In genomic region chr1:177103005-177103404, GRCh38 we compare ENCODE assay signal across 17 cellular contexts.
DNase-seq lines count a peak whose midpoint lies in the region; ATAC-seq, FAIRE-seq and TF ChIP-seq lines count a peak whose summit lies in the region.
"Had no signal": no experiment of that assay in that cellular context is flagged by ENCODE, and none has a peak within 500 bp of the region (broad histone marks: within the 10 kb centered on the region; RNA-seq: fewer than 3 reads in every experiment).

No MANE protein-coding gene starts in this region.

- peaks cover 37% of the 10 kb centered on the region for H3K4me1 Mint-ChIP-seq in brain
- H3K4me1 Mint-ChIP-seq in type B pancreatic cell (ENCODE audit: unreplicated experiment) = peaks cover 7% of the 10 kb centered on the region
- no peaks in the 10 kb centered on the region for H3K4me1 Mint-ChIP-seq in natural killer cell treated with Interleukin-12 subunit alpha and Interleukin-12 subunit beta and Interleukin-15 and Interleukin-18, amount 100 ng/mL, for 72 hours (ENCODE audit: low read depth in 2 of 2)

- H3K27ac Mint-ChIP-seq in brain = peak overlapping the region in 3 of 5 experiments; percentile 45 to 91 (median 81)
- H3K27ac Mint-ChIP-seq in type B pancreatic cell = peak overlapping the region; percentile 15
- H3K27ac Mint-ChIP-seq in natural killer cell treated with Interleukin-12 subunit alpha and Interleukin-12 subunit beta and Interleukin-15 and Interleukin-18, amount 100 ng/mL, for 72 hours = no peak overlapping the region
- H3K27ac Mint-ChIP-seq: CD4-positive, alpha-beta T cell; HFFc6 had no signal

- in situ Hi-C loops in G401 (cut with HindIII; ENCODE audit: low sequenced_read_pairs) = no loop called here

- DNase-seq in D721Med (ENCODE audit: insufficient read length, low spot score) = no peak
- DNase-seq in middle frontal gyrus (ENCODE audit: extremely low spot score, low spot score) = peak; percentile 36
- no peak for DNase-seq in type B pancreatic cell (ENCODE audit: extremely low spot score, unreplicated experiment)
- DNase-seq in G401 (ENCODE audit: low spot score) = no peak
- DNase-seq in activated CD4-positive, alpha-beta T cell treated with anti-CD3 and anti-CD28 coated beads, Interleukin-2, amount 50 U/mL, for 4 hours = no peak
- no peak for DNase-seq in natural killer cell treated with Interleukin-12 subunit alpha and Interleukin-12 subunit beta and Interleukin-15 and Interleukin-18, amount 100 ng/mL, for 72 hours (ENCODE audit: low spot score)
- DNase-seq: BE2C; Caco-2; CD4-positive, alpha-beta T cell; DMS153; DMS79; GF-D8; GOT3; H7; HFFc6 had no signal

- H3K36me3 Mint-ChIP-seq in brain (peaks cover under 1% of the 10 kb centered on the region), type B pancreatic cell (no peaks in the 10 kb centered on the region)
- H3K36me3 Mint-ChIP-seq in natural killer cell treated with Interleukin-12 subunit alpha and Interleukin-12 subunit beta and Interleukin-15 and Interleukin-18, amount 100 ng/mL, for 72 hours = no peaks in the 10 kb centered on the region

- no peak overlapping the region for H3K4me3 Mint-ChIP-seq in brain
- H3K4me3 Mint-ChIP-seq in type B pancreatic cell = no peak overlapping the region
- no peak overlapping the region for H3K4me3 Mint-ChIP-seq in natural killer cell treated with Interleukin-12 subunit alpha and Interleukin-12 subunit beta and Interleukin-15 and Interleukin-18, amount 100 ng/mL, for 72 hours
- H3K4me3 Mint-ChIP-seq: CD4-positive, alpha-beta T cell; HFFc6 had no signal

- no peak for ATAC-seq in natural killer cell treated with Interleukin-12 subunit alpha and Interleukin-12 subunit beta and Interleukin-15 and Interleukin-18, amount 100 ng/mL, for 72 hours
- ATAC-seq: HCT116 had no signal

- no peaks in the 10 kb centered on the region for H3K9me3 Mint-ChIP-seq in brain
- H3K9me3 Mint-ChIP-seq in type B pancreatic cell = no peaks in the 10 kb centered on the region
- peaks cover 6% of the 10 kb centered on the region for H3K9me3 Mint-ChIP-seq in natural killer cell treated with Interleukin-12 subunit alpha and Interleukin-12 subunit beta and Interleukin-15 and Interleukin-18, amount 100 ng/mL, for 72 hours

- FAIRE-seq in D721Med (lab: Jason Lieb, UNC) = peak; percentile 58

- H3K27me3 Mint-ChIP-seq in brain = no peaks in the 10 kb centered on the region
- peaks cover 7% of the 10 kb centered on the region for H3K27me3 Mint-ChIP-seq in type B pancreatic cell
- H3K27me3 Mint-ChIP-seq in natural killer cell treated with Interleukin-12 subunit alpha and Interleukin-12 subunit beta and Interleukin-15 and Interleukin-18, amount 100 ng/mL, for 72 hours = no peaks in the 10 kb centered on the region
- H3K27me3 Mint-ChIP-seq: CD4-positive, alpha-beta T cell had no signal

- TF ChIP-seq CTCF in D721Med (IDR thresholded peaks at IDR 0.05; ENCODE audit: insufficient read depth, missing control alignments) (no peak), brain (conservative IDR thresholded peaks at IDR 0.05) (no peak), type B pancreatic cell (conservative IDR thresholded peaks at IDR 0.05) (no peak)

Comparison
In these comparisons a context has a peak if more than half of its experiments do, and no peak if none do; other contexts are left out.
1. H3K27ac Mint-ChIP-seq: peak in brain (3 of 5) and type B pancreatic cell (single experiment); none in natural killer cell treated with Interleukin-12 subunit alpha and Interleukin-12 subunit beta and Interleukin-15 and Interleukin-18, amount 100 ng/mL, for 72 hours (0 of 2).